ENCODE assay signal across 9 cellular contexts in genomic region chr11:12827369-12827768, GRCh38.
DNase-seq lines count a peak whose midpoint lies in the region; ATAC-seq and TF ChIP-seq lines count a peak whose summit lies in the region.
"Had no signal": no experiment of that assay in that cellular context is flagged by ENCODE, and none has a peak within 500 bp of the region (broad histone marks: within the 10 kb centered on the region; RNA-seq: fewer than 3 reads in every experiment).

No MANE protein-coding gene starts in this region.

- no peaks in the 10 kb centered on the region for H3K27me3 ChIP-seq in MG63
- no peaks in the 10 kb centered on the region for H3K27me3 ChIP-seq in endocrine pancreas (ENCODE audit: control insufficient read depth, insufficient read depth, low read length)

- H3K36me3 Mint-ChIP-seq in nephron progenitor cell (ENCODE audit: low read depth) = peaks cover 28% of the 10 kb centered on the region

- peaks cover 10% of the 10 kb centered on the region for H3K27me3 Mint-ChIP-seq in nephron progenitor cell (ENCODE audit: low read depth, poor library complexity)

- peak overlapping the region; percentile 91 for H3K4me3 Mint-ChIP-seq in nephron progenitor cell
- H3K4me3 Mint-ChIP-seq: activated naive CD4-positive, alpha-beta T cell treated with anti-CD3 and anti-CD28 coated beads for 36 hours had no signal

- no peaks in the 10 kb centered on the region; the same call in 1 of the 2 replicates for H3K9me3 ChIP-seq in MG63
- H3K9me3 ChIP-seq in endocrine pancreas (ENCODE audit: control insufficient read depth, low read length) = no peaks in the 10 kb centered on the region

- H3K4me1 Mint-ChIP-seq in nephron progenitor cell = peaks cover 66% of the 10 kb centered on the region

- DNase-seq in MG63 = no peak
- no peak for DNase-seq in nephron progenitor cell
- DNase-seq in NK-92 (lab: John Stamatoyannopoulos, UW; ENCODE audit: unreplicated experiment) = no peak
- DNase-seq in iPS-NIHi7 (ENCODE audit: extremely low spot score) = no peak
- DNase-seq in NCI-H2029 (lab: John Stamatoyannopoulos, UW) = no peak
- DNase-seq: activated naive CD4-positive, alpha-beta T cell treated with anti-CD3 and anti-CD28 coated beads for 36 hours had no signal

- H3K27ac ChIP-seq in 22Rv1 = peak overlapping the region; percentile 90

- peaks cover 20% of the 10 kb centered on the region for H3K4me1 ChIP-seq in endocrine pancreas (ENCODE audit: control insufficient read depth, insufficient read depth, low read length)

- H3K4me3 ChIP-seq in MG63 = peak overlapping the region; percentile 47; the same call in 1 of the 2 replicates
- H3K4me3 ChIP-seq in endocrine pancreas (ENCODE audit: control insufficient read depth, insufficient read depth, low read length) = peak overlapping the region; percentile 74

- H3K27ac Mint-ChIP-seq in nephron progenitor cell = peak overlapping the region; percentile 97
- H3K27ac Mint-ChIP-seq: activated naive CD4-positive, alpha-beta T cell treated with anti-CD3 and anti-CD28 coated beads for 36 hours had no signal

- H3K9ac ChIP-seq in endocrine pancreas (ENCODE audit: control insufficient read depth, insufficient read depth, low read length) = no peak overlapping the region

- TF ChIP-seq CTCF in 22Rv1 (IDR thresholded peaks at IDR 0.05) = no peak
- TF ChIP-seq CTCF in nephron progenitor cell (IDR thresholded peaks at IDR 0.05) = no peak

- H3K36me3 ChIP-seq in MG63 = peaks cover 10% of the 10 kb centered on the region
- H3K36me3 ChIP-seq in endocrine pancreas (ENCODE audit: control insufficient read depth, insufficient read depth, low read length) = no peaks in the 10 kb centered on the region

- no peak for ATAC-seq in HG02970 (IDR thresholded peaks at IDR 0.05; ENCODE audit: low FRiP score, unreplicated experiment)

- peaks cover 4% of the 10 kb centered on the region for H3K9me3 Mint-ChIP-seq in nephron progenitor cell
- H3K9me3 Mint-ChIP-seq: activated naive CD4-positive, alpha-beta T cell treated with anti-CD3 and anti-CD28 coated beads for 36 hours had no signal
